Comparison of ENCODE assay signal across 10 cellular contexts in the genomic region with DNA sequence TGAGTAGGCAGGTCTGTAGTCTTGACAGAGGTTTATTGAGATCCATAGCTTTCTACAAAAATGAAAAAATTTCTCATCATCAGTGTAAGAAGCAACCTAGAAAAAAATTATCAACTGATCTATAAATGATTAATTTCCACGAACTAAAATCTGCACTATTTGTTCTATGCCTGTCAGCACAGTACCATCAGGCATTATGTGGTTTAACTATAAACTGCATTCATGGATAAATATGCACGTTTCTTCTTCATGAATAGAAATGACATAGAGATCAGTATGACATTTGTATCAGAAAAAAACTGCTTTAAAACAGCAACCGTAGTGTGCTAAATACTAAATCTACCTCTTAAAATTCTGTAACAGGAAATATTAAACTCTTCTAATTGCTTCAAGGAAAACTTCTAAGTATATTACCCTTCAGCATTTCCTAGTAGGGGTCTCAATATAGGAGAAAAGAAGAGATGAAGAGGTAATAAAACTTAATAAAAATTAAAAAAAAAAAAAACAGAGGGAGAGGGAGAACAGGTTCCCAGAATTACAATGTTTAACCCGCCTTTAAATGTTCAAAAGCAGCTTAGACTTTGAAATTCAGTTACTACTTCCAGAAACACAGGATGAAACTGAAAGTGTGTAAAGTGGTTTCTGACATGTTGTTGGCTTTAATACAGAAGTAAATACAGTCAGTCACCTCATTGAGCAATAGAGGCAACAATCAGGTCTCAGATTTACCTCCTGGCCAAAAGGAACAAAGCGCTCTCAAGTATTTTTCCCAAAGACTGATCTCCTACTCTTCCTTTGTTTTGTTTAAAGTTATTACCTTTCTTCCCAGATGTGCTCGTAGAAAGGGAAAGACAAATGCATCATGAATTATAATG.
DNase-seq lines count a peak whose midpoint lies in the region; ATAC-seq, FAIRE-seq and TF ChIP-seq lines count a peak whose summit lies in the region.
"Had no signal": no experiment of that assay in that cellular context is flagged by ENCODE, and none has a peak within 500 bp of the region (broad histone marks: within the 10 kb centered on the region; RNA-seq: fewer than 3 reads in every experiment).

No MANE protein-coding gene starts in this region.

- no peak overlapping the region for H3K4me3 ChIP-seq in Jurkat, Clone E6-1 (ENCODE audit: low read length)
- no peak overlapping the region for H3K4me3 ChIP-seq in fibroblast of mammary gland (ENCODE audit: control insufficient read depth, low read depth, low read length)
- H3K4me3 ChIP-seq: SJSA1 had no signal

- FAIRE-seq in GM12891 (lab: Jason Lieb, UNC) = peak; percentile 69
- FAIRE-seq: endometrium had no signal

- ATAC-seq in GM21576 (IDR thresholded peaks at IDR 0.05; ENCODE audit: unreplicated experiment) = peak; percentile 77
- ATAC-seq in GM19035 (IDR thresholded peaks at IDR 0.05; ENCODE audit: unreplicated experiment) = no peak

- no peak for TF ChIP-seq POLR2A in GM12891 (IDR thresholded peaks at IDR 0.05; ENCODE audit: low read depth, low read length)

- no peak for DNase-seq in GM12891 (ENCODE audit: insufficient read length, low spot score)
- DNase-seq in Jurkat, Clone E6-1 (ENCODE audit: low read depth, low spot score) = peak; percentile 20
- peak; percentile 63 for DNase-seq in fibroblast of mammary gland (ENCODE audit: low read depth)
- DNase-seq in DMS53 treated with DMSO at 0.1 percent for 48 hours (lab: John Stamatoyannopoulos, UW; ENCODE audit: unreplicated experiment) = no peak
- DNase-seq in activated CD4-positive, CD25-positive, alpha-beta regulatory T cell (lab: John Stamatoyannopoulos, UW) = no peak
- DNase-seq in HK-2 (ENCODE audit: unreplicated experiment) = no peak

- no peak for TF ChIP-seq CTCF in fibroblast of mammary gland (conservative IDR thresholded peaks at IDR 0.05; ENCODE audit: control insufficient read depth, insufficient read depth, low read depth, low read length)

TF ChIP-seq in GM12891, 5 proteins besides CTCF, POLR2A, EP300 and RAD21:
- TF ChIP-seq PAX5 (IDR thresholded peaks at IDR 0.05; ENCODE audit: insufficient read depth, low read length, severe bottlenecking) = no peak
- TF ChIP-seq POLR2AphosphoS5 (IDR thresholded peaks at IDR 0.05; ENCODE audit: low read depth, low read length) = no peak
- no peak for TF ChIP-seq SPI1 (IDR thresholded peaks at IDR 0.05; ENCODE audit: low read depth, low read length)
- TF ChIP-seq TAF1 (IDR thresholded peaks at IDR 0.05; ENCODE audit: low read depth, low read length) = no peak
- no peak for TF ChIP-seq POU2F2 (IDR thresholded peaks at IDR 0.05; ENCODE audit: low read depth, low read length)

Comparison
In these comparisons a context has a peak if more than half of its experiments do, and no peak if none do; other contexts are left out.
1. DNase-seq: peak in Jurkat, Clone E6-1 (single experiment) and fibroblast of mammary gland (single experiment); none in GM12891 (single experiment), DMS53 treated with DMSO at 0.1 percent for 48 hours (single experiment), activated CD4-positive, CD25-positive, alpha-beta regulatory T cell (0 of 4) and HK-2 (single experiment).